1 cellular context compared by ENCODE assay signal in genomic region chr1:234724517-234725176, GRCh38.
TF ChIP-seq lines count a peak whose summit lies in the region.

No MANE protein-coding gene starts in this region.

TF ChIP-seq in K562, 482 proteins besides CTCF, POLR2A, EP300 and RAD21 (continued from another document and continues in another):
- TF ChIP-seq AFF1 (IDR thresholded peaks at IDR 0.05; ENCODE audit: low read depth in 1 of 2, partially characterized antibody in 2 of 2): peak in 1 of 2 experiments; percentile 15
- no peak for TF ChIP-seq SIRT6 (IDR thresholded peaks at IDR 0.05; ENCODE audit: low read depth, low read length)
- TF ChIP-seq STAG1 (CRISPR knock-in tag; IDR thresholded peaks at IDR 0.05; ENCODE audit: borderline replicate concordance): no peak
- TF ChIP-seq LEF1 (IDR thresholded peaks at IDR 0.05): no peak; the same call in 1 of the 2 replicates
- no peak for TF ChIP-seq ZNF695 (CRISPR knock-in tag; IDR thresholded peaks at IDR 0.05)
- TF ChIP-seq TOE1 (IDR thresholded peaks at IDR 0.05; ENCODE audit: borderline replicate concordance): no peak
- TF ChIP-seq TOE1 (CRISPR knock-in tag; IDR thresholded peaks at IDR 0.05; ENCODE audit: borderline replicate concordance, low read depth): no peak
- TF ChIP-seq KDM2B (CRISPR knock-in tag; IDR thresholded peaks at IDR 0.05): no peak
- no peak for TF ChIP-seq HMGN3 (IDR thresholded peaks at IDR 0.05; ENCODE audit: borderline replicate concordance, extremely low read depth, insufficient read length, low read depth, low read length)
- TF ChIP-seq NCOA1 (IDR thresholded peaks at IDR 0.05; ENCODE audit: low read depth): no peak
- TF ChIP-seq GTF2A2 (tag; IDR thresholded peaks at IDR 0.05): no peak
- TF ChIP-seq CBX1 (IDR thresholded peaks at IDR 0.05; ENCODE audit: low read depth): no peak
- TF ChIP-seq RERE (CRISPR knock-in tag; IDR thresholded peaks at IDR 0.05; ENCODE audit: borderline replicate concordance): no peak
- no peak for TF ChIP-seq CCNT2 (IDR thresholded peaks at IDR 0.05; ENCODE audit: borderline replicate concordance, extremely low read depth, insufficient read length, low read depth, low read length)
- 0 out of 4 replicates have a peak, but pooled peaks of 1 of the 2 experiments have one; percentile 15 for TF ChIP-seq HDAC1 (IDR thresholded peaks at IDR 0.05)
- TF ChIP-seq ZEB2 (IDR thresholded peaks at IDR 0.05): no peak
- TF ChIP-seq RBM15 (IDR thresholded peaks at IDR 0.05; ENCODE audit: insufficient read depth, low read length): no peak
- no peak for TF ChIP-seq DMBX1 (CRISPR knock-in tag; IDR thresholded peaks at IDR 0.05; ENCODE audit: borderline replicate concordance)
- no peak for TF ChIP-seq MIER1 (IDR thresholded peaks at IDR 0.05; ENCODE audit: low read depth)
- peak; percentile 95 for TF ChIP-seq ZNF384 (IDR thresholded peaks at IDR 0.05; ENCODE audit: low read depth, low read length)
- TF ChIP-seq CHAMP1 (IDR thresholded peaks at IDR 0.05): no peak
- no peak for TF ChIP-seq PBX2 (CRISPR knock-in tag; IDR thresholded peaks at IDR 0.05; ENCODE audit: low read depth)
- TF ChIP-seq PBX2 (tag; conservative IDR thresholded peaks at IDR 0.05; ENCODE audit: low read depth): no peak
- no peak for TF ChIP-seq TAF1 (IDR thresholded peaks at IDR 0.05; ENCODE audit: control insufficient read depth, extremely low read depth, insufficient read depth, low read length, severe bottlenecking)
- TF ChIP-seq KHSRP (IDR thresholded peaks at IDR 0.05): no peak
- TF ChIP-seq ZSCAN32 (CRISPR knock-in tag; IDR thresholded peaks at IDR 0.05): 0 out of 2 replicates have a peak, but pooled peaks have one; percentile 38
- TF ChIP-seq BCLAF1 (IDR thresholded peaks at IDR 0.05; ENCODE audit: borderline replicate concordance in 1 of 2, control insufficient read depth in 1 of 2, low read depth in 2 of 2, low read length in 1 of 2): no peak; a peak in 1 of 4 replicates
- no peak for TF ChIP-seq WHSC1 (IDR thresholded peaks at IDR 0.05; ENCODE audit: low read length)
- TF ChIP-seq RNF2 (IDR thresholded peaks at IDR 0.05): 0 out of 2 replicates have a peak, but pooled peaks have one; percentile 17
- 0 out of 2 replicates have a peak, but pooled peaks have one; percentile 64 for TF ChIP-seq PHTF2 (CRISPR knock-in tag; IDR thresholded peaks at IDR 0.05)
- no peak for TF ChIP-seq TARDBP (IDR thresholded peaks at IDR 0.05)
- TF ChIP-seq ATF4 (CRISPR knock-in tag; IDR thresholded peaks at IDR 0.05): 0 out of 2 replicates have a peak, but pooled peaks have one; percentile 16
- TF ChIP-seq PHF20 (IDR thresholded peaks at IDR 0.05; ENCODE audit: partially characterized antibody): peak; percentile 7
- no peak for TF ChIP-seq STAT5B (CRISPR knock-in tag; IDR thresholded peaks at IDR 0.05)
- no peak for TF ChIP-seq ATF3 (IDR thresholded peaks at IDR 0.05)
- TF ChIP-seq ATF3 (CRISPR knock-in tag; conservative IDR thresholded peaks at IDR 0.05): no peak
- TF ChIP-seq U2AF2 (optimal IDR thresholded peaks at IDR 0.05; ENCODE audit: low read depth, low read length): no peak
- TF ChIP-seq SETDB1 (IDR thresholded peaks at IDR 0.05; ENCODE audit: low read length): no peak
- no peak for TF ChIP-seq MCM5 (IDR thresholded peaks at IDR 0.05; ENCODE audit: low read depth)
- no peak for TF ChIP-seq ZNF586 (CRISPR knock-in tag; conservative IDR thresholded peaks at IDR 0.05)
- peak; percentile 20; the same call in 1 of the 2 replicates for TF ChIP-seq MEF2D (tag; conservative IDR thresholded peaks at IDR 0.05; ENCODE audit: low read depth)
- peak; percentile 2; the same call in 1 of the 2 replicates for TF ChIP-seq SUPT5H (IDR thresholded peaks at IDR 0.05)
- TF ChIP-seq POLR3A (IDR thresholded peaks at IDR 0.05; ENCODE audit: borderline replicate concordance, extremely low read depth, insufficient read depth, insufficient read length): no peak
- no peak; the same call in 1 of the 2 replicates for TF ChIP-seq TEAD4 (IDR thresholded peaks at IDR 0.05; ENCODE audit: low read length)
- no peak for TF ChIP-seq TEAD4 (CRISPR knock-in tag; IDR thresholded peaks at IDR 0.05; ENCODE audit: borderline replicate concordance)
- TF ChIP-seq MECOM (CRISPR knock-in tag; IDR thresholded peaks at IDR 0.05): peak; percentile 60
- TF ChIP-seq CHD1 (IDR thresholded peaks at IDR 0.05; ENCODE audit: low read length): no peak
